ENCODE assay signal across 15 cellular contexts in genomic region chr4:71189471-71189870, GRCh38.
DNase-seq lines count a peak whose midpoint lies in the region; ATAC-seq and TF ChIP-seq lines count a peak whose summit lies in the region.
"Had no signal": no experiment of that assay in that cellular context is flagged by ENCODE, and none has a peak within 500 bp of the region (broad histone marks: within the 10 kb centered on the region; RNA-seq: fewer than 3 reads in every experiment).

No MANE protein-coding gene starts in this region.

- intact Hi-C loops in PC-3 (cut with micrococcal nuclease) = loop anchor here (2.0 to 10.0 kb wide), 5 partner anchors 73 to 419 kb away; no protein-coding TSS in a partner anchor

- TF ChIP-seq CTCF in PC-3 (conservative IDR thresholded peaks at IDR 0.05; ENCODE audit: low read depth, low read length) (peak; percentile 49; the same call in 1 of the 2 replicates), progenitor cell of endocrine pancreas (IDR thresholded peaks at IDR 0.05; ENCODE audit: unreplicated experiment) (no peak)

- peaks cover 22% of the 10 kb centered on the region for H3K4me1 ChIP-seq in PC-3 (ENCODE audit: insufficient read depth, low read length)

- CTCF ChIA-PET in PC-3 (lab: Charles Lee) = interaction anchor here (1.0 kb wide), 1 partner anchor 39 kb away, joined by 5 read pairs; no protein-coding TSS in a partner anchor

- DNase-seq in Caki2 (ENCODE audit: low read depth) = peak; percentile 59
- peak; percentile 79 for DNase-seq in PC-3
- peak; percentile 67 for DNase-seq in fibroblast of peridontal ligament (ENCODE audit: extremely low read depth)
- no peak for DNase-seq in progenitor cell of endocrine pancreas (ENCODE audit: low spot score, unreplicated experiment)
- DNase-seq in NCI-H526 treated with DMSO at 0.1 percent for 48 hours (lab: John Stamatoyannopoulos, UW) = no peak
- no peak for DNase-seq in NCI-H2171 treated with DMSO at 0.1 percent for 48 hours (lab: John Stamatoyannopoulos, UW)
- no peak for DNase-seq in NCI-H1105 treated with DMSO at 0.1 percent for 48 hours (lab: John Stamatoyannopoulos, UW)
- DNase-seq: activated naive CD4-positive, alpha-beta T cell treated with Interleukin-2 at 50 U/mL for 16 hours; COR-L47; endodermal cell; heart left ventricle; mammary epithelial cell; NCI-H2171; psoas muscle had no signal

- H3K4me3 ChIP-seq in PC-3 (ENCODE audit: low read length) = no peak overlapping the region

- H3K27me3 Mint-ChIP-seq in progenitor cell of endocrine pancreas = no peaks in the 10 kb centered on the region

- H3K36me3 Mint-ChIP-seq in progenitor cell of endocrine pancreas (ENCODE audit: insufficient read depth) = peaks cover 26% of the 10 kb centered on the region

- peaks cover 33% of the 10 kb centered on the region for H3K4me1 Mint-ChIP-seq in progenitor cell of endocrine pancreas (ENCODE audit: low read depth)

- no peaks in the 10 kb centered on the region for H3K9me3 ChIP-seq in PC-3 (ENCODE audit: low read length)
- H3K9me3 ChIP-seq: heart left ventricle, psoas muscle had no signal

- no peaks in the 10 kb centered on the region for H3F3A ChIP-seq in PC-3 (ENCODE audit: low read length, unreplicated experiment)

- H3K9me3 Mint-ChIP-seq in progenitor cell of endocrine pancreas (ENCODE audit: low read depth) = no peaks in the 10 kb centered on the region
- H3K9me3 Mint-ChIP-seq: endodermal cell had no signal

- H3K9ac ChIP-seq in PC-3 (ENCODE audit: low read length) = no peak overlapping the region

- H3K27ac Mint-ChIP-seq in progenitor cell of endocrine pancreas = peak overlapping the region; percentile 70
- H3K27ac Mint-ChIP-seq: endodermal cell had no signal

- H3K4me3 Mint-ChIP-seq in progenitor cell of endocrine pancreas (ENCODE audit: low read depth) = peak overlapping the region; percentile 88
- H3K4me3 Mint-ChIP-seq: endodermal cell had no signal

- H2AFZ ChIP-seq in PC-3 (ENCODE audit: low read length) = peak overlapping the region; percentile 30; the same call in 1 of the 2 replicates

- H4K20me1 ChIP-seq in PC-3 (ENCODE audit: low read length) = no peaks in the 10 kb centered on the region

- no peaks in the 10 kb centered on the region for H3K36me3 ChIP-seq in PC-3 (ENCODE audit: low read depth, low read length)
- H3K36me3 ChIP-seq: heart left ventricle had no signal

- POLR2A ChIA-PET in PC-3 (lab: Charles Lee; ENCODE audit: unreplicated experiment) = no interaction called here

- no TSS peak for BruUV-seq in PC-3 (replicated peaks; lab: Mats Ljungman, UMichigan)

- no peaks in the 10 kb centered on the region for H3K9me2 ChIP-seq in PC-3 (replicated peaks; ENCODE audit: low read length)

- peak overlapping the region; percentile 93 for H3K4me2 ChIP-seq in PC-3 (ENCODE audit: low read length)

- H3K27me3 ChIP-seq in PC-3 (ENCODE audit: low read length) = peaks cover 16% of the 10 kb centered on the region

- in situ Hi-C loops in Caki2 (cut with HindIII; ENCODE audit: low pct_unique_long_range_greater_than_20kb, low sequenced_read_pairs) = no loop called here

- ATAC-seq in PC-3 (peak; percentile 43), GM18498 (IDR thresholded peaks at IDR 0.05; ENCODE audit: unreplicated experiment) (no peak)
- ATAC-seq: heart left ventricle, psoas muscle had no signal

- H3K79me2 ChIP-seq in PC-3 (ENCODE audit: low read length) = no peaks in the 10 kb centered on the region

- no peak overlapping the region for H3K27ac ChIP-seq in PC-3 (ENCODE audit: low read length)
- H3K27ac ChIP-seq: psoas muscle had no signal

Comparison
In these comparisons a context has a peak if more than half of its experiments do, and no peak if none do; other contexts are left out.
1. DNase-seq: peak in Caki2 (single experiment), PC-3 (single experiment) and fibroblast of peridontal ligament (single experiment); none in progenitor cell of endocrine pancreas (single experiment), NCI-H526 treated with DMSO at 0.1 percent for 48 hours (single experiment), NCI-H2171 treated with DMSO at 0.1 percent for 48 hours (single experiment) and NCI-H1105 treated with DMSO at 0.1 percent for 48 hours (single experiment).